ENCODE assay signal across 22 cellular contexts in the genomic region with DNA sequence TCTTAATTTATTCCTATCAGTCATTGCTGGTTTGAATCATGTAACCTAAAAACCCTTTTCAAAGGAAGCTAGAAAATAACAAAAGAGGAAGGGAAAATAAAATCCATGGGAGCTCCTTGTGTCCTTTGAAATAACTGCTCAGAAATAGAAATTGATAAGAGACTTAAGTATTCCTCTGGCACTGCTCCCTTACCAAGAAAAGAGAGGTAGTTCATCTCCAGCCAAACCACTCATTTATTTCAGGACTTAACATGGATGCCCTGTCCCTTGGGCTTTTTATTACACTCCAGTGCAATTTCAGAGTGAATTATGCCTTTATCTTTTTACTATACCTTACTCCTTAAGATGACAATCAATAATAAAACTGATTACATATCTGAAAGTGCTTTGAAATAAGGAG.
"Had no signal": no experiment of that assay in that cellular context is flagged by ENCODE, and none has a peak within 500 bp of the region (broad histone marks: within the 10 kb centered on the region; RNA-seq: fewer than 3 reads in every experiment).

No MANE protein-coding gene starts in this region.

- ATAC-seq: esophagus mucosa; foreskin keratinocyte; gastroesophageal sphincter; left colon; natural killer cell treated with Interleukin-12 subunit alpha and Interleukin-12 subunit beta and Interleukin-15 and Interleukin-18, amount 100 ng/mL, for 72 hours; sciatic nerve; stimulated activated memory B cell treated with anti-CD40 and anti-IgM and Interleukin-4, amounts not matched to agents 10 μg/mL and 1 μg/mL and 100 μg/mL, for 72 hours; stimulated activated naive CD8-positive, alpha-beta T cell treated with anti-CD3 and anti-CD28 coated beads, Interleukin-15, Interleukin-2, amounts not matched to agents 100 U/mL and 50 U/mL, for 24 hours had no signal

- H3K4me2 ChIP-seq: hepatocyte had no signal

- H2AFZ ChIP-seq: hepatocyte had no signal

- H3K27ac ChIP-seq: colonic mucosa, epithelial cell of prostate, foreskin keratinocyte, gastroesophageal sphincter, heart left ventricle, hepatocyte, prostate gland, right atrium auricular region, testis, tibial artery had no signal

- H3K36me3 ChIP-seq: colonic mucosa, gastroesophageal sphincter, heart left ventricle, prostate gland, right atrium auricular region, tibial artery had no signal

- DNase-seq: colonic mucosa; effector CD8-positive, alpha-beta T cell; endodermal cell; foreskin keratinocyte; heart left ventricle; left colon; naive B cell; stimulated activated CD4-positive, alpha-beta T cell treated with anti-CD3 and anti-CD28 coated beads, Interleukin-4, amount 100 ng/mL, for 4 hours; stimulated activated naive CD8-positive, alpha-beta T cell treated with anti-CD3 and anti-CD28 coated beads, Interleukin-15, Interleukin-2, amounts not matched to agents 100 U/mL and 50 U/mL, for 24 hours; substantia nigra; testis; tibial artery had no signal

- H3K4me3 ChIP-seq: colonic mucosa, gastroesophageal sphincter, heart left ventricle, hepatocyte, lung, prostate gland, right atrium auricular region, testis, tibial artery had no signal

- H3K4me1 ChIP-seq: colonic mucosa, foreskin keratinocyte, gastroesophageal sphincter, prostate gland, right atrium auricular region, testis, tibial artery had no signal

- H3K9me3 ChIP-seq: colonic mucosa, gastroesophageal sphincter, prostate gland, right atrium auricular region, testis, tibial artery had no signal

- H3K79me2 ChIP-seq: hepatocyte had no signal

- H3K27me3 ChIP-seq: colonic mucosa, foreskin keratinocyte, gastroesophageal sphincter, heart left ventricle, hepatocyte, right atrium auricular region, testis, tibial artery had no signal
